1 cellular context compared by ENCODE assay signal in the genomic region with DNA sequence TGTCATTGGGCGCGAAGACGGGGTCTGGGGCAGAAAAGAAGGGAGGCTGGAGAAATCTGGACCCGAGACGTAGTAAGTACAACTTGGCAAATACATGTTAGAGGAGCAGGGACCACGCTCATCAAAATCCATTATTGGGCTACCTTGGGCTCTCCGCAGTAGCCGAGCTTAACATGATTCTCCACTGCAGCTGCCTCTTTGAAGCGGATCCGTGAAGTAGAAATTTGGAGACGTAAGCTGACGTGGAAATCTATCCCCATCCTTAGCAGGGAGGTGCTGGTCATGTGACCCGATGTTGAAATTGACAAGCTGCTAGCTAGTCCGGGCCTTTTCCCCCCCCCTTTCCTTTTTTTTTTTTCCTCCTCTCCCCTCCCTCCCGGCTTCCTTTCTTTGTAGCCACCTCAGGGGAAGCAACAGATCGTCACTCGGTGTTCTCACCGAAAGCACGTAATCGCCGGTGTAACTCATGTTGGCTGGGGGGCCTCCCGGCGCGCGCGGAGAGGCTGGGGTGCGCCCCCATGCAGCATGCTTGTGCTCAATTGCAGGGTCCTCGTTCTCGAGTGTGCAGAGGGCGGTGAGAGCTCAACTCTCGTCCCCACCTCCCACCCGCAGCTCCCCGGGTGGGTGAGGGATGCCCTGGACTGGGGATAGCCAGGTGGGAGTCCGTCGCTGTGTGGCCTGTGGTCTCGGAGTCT.
TF ChIP-seq lines count a peak whose summit lies in the region.

HOXA11 (minus strand) TSS at position 220 of the 695 bp plus-strand sequence; CDS start at position 132, 88 bp downstream.

TF ChIP-seq in HepG2, 621 proteins besides CTCF, POLR2A, EP300 and RAD21:
- TF ChIP-seq RFXAP (CRISPR knock-in tag; IDR thresholded peaks at IDR 0.05; ENCODE audit: borderline replicate concordance) (no peak), KLF11 (CRISPR knock-in tag; IDR thresholded peaks at IDR 0.05) (no peak)
